Comparison of ENCODE assay signal across 1 cellular context in genomic region chr14:35534130-35534883, GRCh38.
TF ChIP-seq lines count a peak whose summit lies in the region.

Gene INSM2 (plus strand): TSS chr14:35534164. CDS start chr14:35534253, 89 bp downstream.

TF ChIP-seq in WTC11, 78 proteins besides CTCF, POLR2A, EP300 and RAD21 (continued from another document):
- no peak for TF ChIP-seq FOXP4 (CRISPR knock-in tag; IDR thresholded peaks at IDR 0.05)
